In genomic region chr2:70069049-70069448, GRCh38 we compare ENCODE assay signal across 8 cellular contexts.
DNase-seq lines count a peak whose midpoint lies in the region; ATAC-seq and TF ChIP-seq lines count a peak whose summit lies in the region.

No MANE protein-coding gene starts in this region.

- ATAC-seq in GM18498 (IDR thresholded peaks at IDR 0.05; ENCODE audit: unreplicated experiment) (peak; percentile 80), HG02840 (IDR thresholded peaks at IDR 0.05; ENCODE audit: low FRiP score, unreplicated experiment) (peak; percentile 83)

- peak; percentile 87 for DNase-seq in central memory CD4-positive, alpha-beta T cell
- peak; percentile 66 to 76 for DNase-seq in stimulated activated CD4-positive, alpha-beta T cell treated with anti-CD3 and anti-CD28 coated beads, Interleukin-15, amount 100 ng/mL, for 48 hours (ENCODE audit: low read depth in 2 of 2)
- DNase-seq in NCI-H146 (lab: John Stamatoyannopoulos, UW) (no peak), NCI-H1436 treated with DMSO at 0.1 percent for 48 hours (lab: John Stamatoyannopoulos, UW) (no peak), NCI-H2227 (lab: John Stamatoyannopoulos, UW; ENCODE audit: unreplicated experiment) (no peak)

- peak overlapping the region; percentile 58; the same call in 1 of the 2 replicates for H3K27ac ChIP-seq in VCaP

- TF ChIP-seq CTCF in VCaP (conservative IDR thresholded peaks at IDR 0.05) = no peak

Comparison
In these comparisons a context has a peak if more than half of its experiments do, and no peak if none do; other contexts are left out.
1. DNase-seq: peak in central memory CD4-positive, alpha-beta T cell (single experiment) and stimulated activated CD4-positive, alpha-beta T cell treated with anti-CD3 and anti-CD28 coated beads, Interleukin-15, amount 100 ng/mL, for 48 hours (2 of 2); none in NCI-H146 (single experiment), NCI-H1436 treated with DMSO at 0.1 percent for 48 hours (single experiment) and NCI-H2227 (single experiment).